13 cellular contexts compared by ENCODE assay signal in the genomic region with DNA sequence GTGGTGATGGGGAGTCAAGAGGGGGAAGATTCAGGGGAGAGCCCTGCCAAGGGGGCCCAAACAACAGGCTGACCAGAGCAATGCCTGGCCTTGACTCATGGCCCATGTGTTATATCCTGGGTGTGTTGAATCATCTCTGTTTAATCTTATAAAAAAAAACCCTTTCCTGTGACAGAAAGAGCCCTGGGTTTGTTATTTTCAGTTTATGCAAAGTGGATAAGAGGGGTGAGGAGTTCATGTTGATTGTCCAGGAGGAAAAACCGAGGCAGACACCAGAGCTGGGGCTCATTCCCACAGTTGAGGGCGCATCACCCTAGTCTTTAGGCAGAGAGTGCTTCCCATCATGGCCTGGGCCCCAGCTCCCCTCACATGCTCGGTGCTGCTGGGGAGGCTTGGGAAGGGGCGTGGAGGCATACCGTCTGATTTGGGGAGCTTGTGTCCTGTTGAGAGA. TPM values are rescaled to one million over a fixed set of nuclear protein-coding genes. Genes with fewer than 3 reads are reported as not detected.
DNase-seq lines count a peak whose midpoint lies in the region; ATAC-seq and TF ChIP-seq lines count a peak whose summit lies in the region.
"Had no signal": no experiment of that assay in that cellular context is flagged by ENCODE, and none has a peak within 500 bp of the region (broad histone marks: within the 10 kb centered on the region; RNA-seq: fewer than 3 reads in every experiment).

No MANE protein-coding gene starts in this region.

- peaks cover 31% of the 10 kb centered on the region for H3K4me1 Mint-ChIP-seq in activated B cell treated with CpG ODN at 0.5 μM for 24 hours

- no peaks in the 10 kb centered on the region for H3K27me3 Mint-ChIP-seq in activated B cell treated with CpG ODN at 0.5 μM for 24 hours
- H3K27me3 Mint-ChIP-seq: activated naive CD8-positive, alpha-beta T cell had no signal

- CTCF ChIA-PET in activated B cell treated with CpG ODN at 0.5 μM for 24 hours (lab: Charles Lee) = interaction anchor here (12.5 kb wide), 1 partner anchor 129 kb away, joined by 302 read pairs; no protein-coding TSS in a partner anchor
- CTCF ChIA-PET in HEK293T (lab: Yijun Ruan, JAX) = interaction anchor here (1.1 kb wide), 1 partner anchor 11 kb away, joined by 3 read pairs; no protein-coding TSS in a partner anchor

- TF ChIP-seq CTCF in AG10803 (conservative IDR thresholded peaks at IDR 0.05; ENCODE audit: low read length) = no peak
- TF ChIP-seq CTCF in GM20000 (IDR thresholded peaks at IDR 0.05; ENCODE audit: extremely low read depth, missing control alignments) = no peak
- no peak for TF ChIP-seq CTCF in activated B cell treated with CpG ODN at 0.5 μM for 24 hours (IDR thresholded peaks at IDR 0.05)
- TF ChIP-seq CTCF in foreskin keratinocyte (conservative IDR thresholded peaks at IDR 0.05) = peak; percentile 2

- intact Hi-C loops in activated B cell treated with CpG ODN at 0.5 μM for 24 hours (cut with micrococcal nuclease) = no loop called here

- H3K4me1 ChIP-seq in foreskin keratinocyte = peaks cover 66% of the 10 kb centered on the region

- H3K4me3 ChIP-seq in AG10803 (ENCODE audit: low read length) = no peak overlapping the region

- H3K36me3 Mint-ChIP-seq in activated B cell treated with CpG ODN at 0.5 μM for 24 hours (ENCODE audit: low read depth) = no peaks in the 10 kb centered on the region
- H3K36me3 Mint-ChIP-seq: activated naive CD8-positive, alpha-beta T cell had no signal

- peak overlapping the region; percentile 93 for H3K27ac ChIP-seq in foreskin keratinocyte

- POLR2A ChIA-PET in activated B cell treated with CpG ODN at 0.5 μM for 24 hours (lab: Charles Lee) = interaction anchor here (1.0 to 3.0 kb wide), 4 partner anchors 44 to 155 kb away, joined by 3 to 15 read pairs (median 4); a partner anchor contains a TSS
- POLR2A ChIA-PET in HEK293T (lab: Yijun Ruan, JAX) = no interaction called here

- H3K27ac Mint-ChIP-seq in activated B cell treated with CpG ODN at 0.5 μM for 24 hours = peak overlapping the region; percentile 77
- H3K27ac Mint-ChIP-seq: activated naive CD8-positive, alpha-beta T cell had no signal

- no peaks in the 10 kb centered on the region for H3K27me3 ChIP-seq in foreskin keratinocyte

- H3K9me3 Mint-ChIP-seq in activated B cell treated with CpG ODN at 0.5 μM for 24 hours = no peaks in the 10 kb centered on the region

- H3K4me3 Mint-ChIP-seq in activated B cell treated with CpG ODN at 0.5 μM for 24 hours = no peak overlapping the region
- H3K4me3 Mint-ChIP-seq: activated naive CD8-positive, alpha-beta T cell had no signal

- DNase-seq in AG10803 (ENCODE audit: low read depth) (peak; percentile 50), GM20000 (ENCODE audit: low spot score) (peak; percentile 23), activated B cell treated with CpG ODN at 0.5 μM for 24 hours (no peak), foreskin keratinocyte (peak; percentile 72 to 82), HEK293T (ENCODE audit: extremely low spot score) (no peak), dedifferentiated amniotic fluid mesenchymal stem cell (ENCODE audit: extremely low spot score) (no peak), NCI-H187 treated with DMSO at 0.1 percent for 48 hours (lab: John Stamatoyannopoulos, UW) (no peak), NCI-H2196 (lab: John Stamatoyannopoulos, UW; ENCODE audit: unreplicated experiment) (no peak)
- DNase-seq: DMS153, NCI-H774 had no signal

- no peak for ATAC-seq in activated B cell treated with CpG ODN at 0.5 μM for 24 hours (ENCODE audit: low read depth)
- peak; percentile 18 for ATAC-seq in foreskin keratinocyte
- ATAC-seq: sciatic nerve had no signal

TF ChIP-seq in HEK293T, 16 proteins besides CTCF, POLR2A, EP300 and RAD21:
- TF ChIP-seq LEF1 (IDR thresholded peaks at IDR 0.05; ENCODE audit: borderline replicate concordance) = no peak
- TF ChIP-seq SUZ12 (IDR thresholded peaks at IDR 0.05) = no peak
- TF ChIP-seq FOXA1 (IDR thresholded peaks at IDR 0.05) = no peak
- no peak for TF ChIP-seq ELF4 (IDR thresholded peaks at IDR 0.05)
- TF ChIP-seq NFRKB (IDR thresholded peaks at IDR 0.05) = no peak
- no peak for TF ChIP-seq L3MBTL2 (conservative IDR thresholded peaks at IDR 0.05)
- no peak for TF ChIP-seq TARDBP (IDR thresholded peaks at IDR 0.05)
- TF ChIP-seq CTBP1 (IDR thresholded peaks at IDR 0.05; ENCODE audit: borderline replicate concordance) = no peak
- TF ChIP-seq ZNF384 (IDR thresholded peaks at IDR 0.05) = no peak
- TF ChIP-seq HDGF (IDR thresholded peaks at IDR 0.05; ENCODE audit: borderline replicate concordance) = no peak
- TF ChIP-seq, protein P1, sequence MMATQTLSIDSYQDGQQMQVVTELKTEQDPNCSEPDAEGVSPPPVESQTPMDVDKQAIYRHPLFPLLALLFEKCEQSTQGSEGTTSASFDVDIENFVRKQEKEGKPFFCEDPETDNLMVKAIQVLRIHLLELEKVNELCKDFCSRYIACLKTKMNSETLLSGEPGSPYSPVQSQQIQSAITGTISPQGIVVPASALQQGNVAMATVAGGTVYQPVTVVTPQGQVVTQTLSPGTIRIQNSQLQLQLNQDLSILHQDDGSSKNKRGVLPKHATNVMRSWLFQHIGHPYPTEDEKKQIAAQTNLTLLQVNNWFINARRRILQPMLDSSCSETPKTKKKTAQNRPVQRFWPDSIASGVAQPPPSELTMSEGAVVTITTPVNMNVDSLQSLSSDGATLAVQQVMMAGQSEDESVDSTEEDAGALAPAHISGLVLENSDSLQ (IDR thresholded peaks at IDR 0.05) = no peak
- TF ChIP-seq BHLHE40 (IDR thresholded peaks at IDR 0.05; ENCODE audit: borderline replicate concordance) = no peak
- no peak for TF ChIP-seq FOXK2 (IDR thresholded peaks at IDR 0.05)
- TF ChIP-seq SP1 (IDR thresholded peaks at IDR 0.05) = no peak
- no peak for TF ChIP-seq FOXM1 (IDR thresholded peaks at IDR 0.05; ENCODE audit: borderline replicate concordance)
- no peak for TF ChIP-seq ARNT (IDR thresholded peaks at IDR 0.05)

RNA-seq across cellular contexts. Expression of a gene that starts 30.9 kb away (rescaled TPM):
- total RNA-seq in activated B cell treated with CpG ODN at 0.5 μM for 24 hours = not detected in 2 replicates
- 0.21 and 0.44 TPM in 2 replicates for total RNA-seq in foreskin keratinocyte
- polyA plus RNA-seq in foreskin keratinocyte = 0.43 and 0.57 TPM in 2 replicates
- total RNA-seq: lung microvascular endothelial cell, sciatic nerve had no signal

RNA-seq across cellular contexts. Expression of a gene that starts 43.5 kb away (rescaled TPM):
- 0.53 and 0.71 TPM in 2 replicates for total RNA-seq in activated B cell treated with CpG ODN at 0.5 μM for 24 hours
- 84.8 and 98.9 TPM in 2 replicates for total RNA-seq in foreskin keratinocyte
- polyA plus RNA-seq in foreskin keratinocyte = 69.6 and 88.5 TPM in 2 replicates
- total RNA-seq: lung microvascular endothelial cell had no signal

Comparison
In these comparisons a context has a peak if more than half of its experiments do, and no peak if none do; other contexts are left out.
1. DNase-seq: peak in AG10803 (single experiment), GM20000 (single experiment) and foreskin keratinocyte (2 of 2); none in activated B cell treated with CpG ODN at 0.5 μM for 24 hours (single experiment), HEK293T (single experiment), dedifferentiated amniotic fluid mesenchymal stem cell (single experiment), NCI-H187 treated with DMSO at 0.1 percent for 48 hours (single experiment) and NCI-H2196 (single experiment).
2. RNA of a gene that starts 43.5 kb away (total RNA-seq): 84.8 to 98.9 TPM in foreskin keratinocyte; 0.53 to 0.71 TPM in activated B cell treated with CpG ODN at 0.5 μM for 24 hours; every median in the first group is over 10 times any median in the second.